27 cellular contexts compared by ENCODE assay signal in genomic region chr19:22602631-22603272, GRCh38. TPM values are rescaled to one million over a fixed set of nuclear protein-coding genes. Genes with fewer than 3 reads are reported as not detected.
"Had no signal": no experiment of that assay in that cellular context is flagged by ENCODE, and none has a peak within 500 bp of the region (broad histone marks: within the 10 kb centered on the region; RNA-seq: fewer than 3 reads in every experiment).

No MANE protein-coding gene starts in this region.

- DNase-seq: activated CD4-positive, alpha-beta memory T cell treated with anti-CD3 and anti-CD28 coated beads, Interleukin-2, amount 10 ng/mL, durations not matched to agents 7 days and 5 days; activated CD4-positive, alpha-beta T cell treated with anti-CD3 and anti-CD28 coated beads for 36 hours; activated CD4-positive, alpha-beta T cell treated with anti-CD3 and anti-CD28 coated beads, Interleukin-2, amount 10 ng/mL, durations not matched to agents 24 days and 14 days; activated CD4-positive, alpha-beta T cell treated with anti-CD3 and anti-CD28 coated beads, Interleukin-2, amount 50 U/mL, for 4 hours; activated CD4-positive, CD25-positive, alpha-beta regulatory T cell; activated CD4-positive, CD25-positive, alpha-beta regulatory T cell treated with anti-CD3 and anti-CD28 coated beads, Interleukin-2, amount 50 U/mL, for 72 hours; activated CD8-positive, alpha-beta memory T cell treated with anti-CD3 and anti-CD28 coated beads, Interleukin-2, amount 50 U/mL, for 48 hours; activated gamma-delta T cell; activated naive CD4-positive, alpha-beta T cell; activated naive CD4-positive, alpha-beta T cell treated with anti-CD3 and anti-CD28 coated beads, Interleukin-2, amount 50 U/mL, for 16 hours; activated T-cell treated with anti-CD3 and anti-CD28 coated beads for 4 hours; activated T-cell treated with anti-CD3 and anti-CD28 coated beads, Interleukin-2, amount 50 U/mL, for 24 hours; activated T-cell treated with anti-CD3 and anti-CD28 coated beads, Interleukin-2, amount 50 U/mL, for 72 hours; amygdala; effector CD8-positive, alpha-beta T cell; foreskin fibroblast; SW 1271; T-helper 1 cell; T-helper 17 cell; T1000 had no signal

- H3K4me3 Mint-ChIP-seq: activated CD4-positive, alpha-beta memory T cell treated with anti-CD3 and anti-CD28 coated beads, Interleukin-2, amount 10 ng/mL, durations not matched to agents 7 days and 5 days; activated CD4-positive, alpha-beta T cell treated with anti-CD3 and anti-CD28 coated beads for 36 hours; activated CD4-positive, alpha-beta T cell treated with anti-CD3 and anti-CD28 coated beads, Interleukin-2, amount 10 ng/mL, durations not matched to agents 24 days and 14 days; activated naive CD8-positive, alpha-beta T cell; activated T-cell treated with anti-CD3 and anti-CD28 coated beads, Interleukin-2, amount 50 U/mL, for 24 hours; activated T-cell treated with anti-CD3 and anti-CD28 coated beads, Interleukin-2, amount 50 U/mL, for 72 hours; brain; central memory CD8-positive, alpha-beta T cell; T-helper 17 cell; T-helper 2 cell treated with Interferon-gamma antibody and Interleukin-4, amounts not matched to agents 5 μg/mL and 100 μg/mL, for 36 hours had no signal

- H3K4me1 ChIP-seq: ascending aorta had no signal

- H3K36me3 Mint-ChIP-seq: activated naive CD8-positive, alpha-beta T cell; brain had no signal

- H3K27me3 Mint-ChIP-seq: activated CD4-positive, alpha-beta memory T cell treated with anti-CD3 and anti-CD28 coated beads, Interleukin-2, amount 10 ng/mL, durations not matched to agents 7 days and 5 days; activated CD4-positive, alpha-beta T cell treated with anti-CD3 and anti-CD28 coated beads, Interleukin-2, amount 10 ng/mL, durations not matched to agents 24 days and 14 days; brain; T-helper 17 cell had no signal

- H3K9me3 ChIP-seq: ascending aorta had no signal

- H3K27me3 ChIP-seq: ascending aorta had no signal

- H3K27ac Mint-ChIP-seq: activated CD4-positive, alpha-beta memory T cell treated with anti-CD3 and anti-CD28 coated beads, Interleukin-2, amount 10 ng/mL, durations not matched to agents 7 days and 5 days; activated CD4-positive, alpha-beta T cell treated with anti-CD3 and anti-CD28 coated beads for 36 hours; activated CD4-positive, alpha-beta T cell treated with anti-CD3 and anti-CD28 coated beads, Interleukin-2, amount 10 ng/mL, durations not matched to agents 24 days and 14 days; activated naive CD8-positive, alpha-beta T cell; activated T-cell treated with anti-CD3 and anti-CD28 coated beads, Interleukin-2, amount 50 U/mL, for 24 hours; activated T-cell treated with anti-CD3 and anti-CD28 coated beads, Interleukin-2, amount 50 U/mL, for 72 hours; brain; T-helper 17 cell; T-helper 2 cell treated with Interferon-gamma antibody and Interleukin-4, amounts not matched to agents 5 μg/mL and 100 μg/mL, for 36 hours had no signal

- H3K4me1 Mint-ChIP-seq: activated CD4-positive, alpha-beta memory T cell treated with anti-CD3 and anti-CD28 coated beads, Interleukin-2, amount 10 ng/mL, durations not matched to agents 7 days and 5 days; activated CD4-positive, alpha-beta T cell treated with anti-CD3 and anti-CD28 coated beads for 36 hours; activated CD4-positive, alpha-beta T cell treated with anti-CD3 and anti-CD28 coated beads, Interleukin-2, amount 10 ng/mL, durations not matched to agents 24 days and 14 days; brain; central memory CD8-positive, alpha-beta T cell; T-helper 17 cell had no signal

- H3K4me3 ChIP-seq: ascending aorta had no signal

- H3K27ac ChIP-seq: ascending aorta, epithelial cell of prostate had no signal

- H3K36me3 ChIP-seq: ascending aorta had no signal

RNA-seq across cellular contexts. Expression of gene ZNF492, which starts 31.4 kb away (rescaled TPM):
- total RNA-seq: endothelial cell of umbilical vein had no signal
